23 cellular contexts compared by ENCODE assay signal in genomic region chr11:126704144-126704543, GRCh38.
"Had no signal": no experiment of that assay in that cellular context is flagged by ENCODE, and none has a peak within 500 bp of the region (broad histone marks: within the 10 kb centered on the region; RNA-seq: fewer than 3 reads in every experiment).

No MANE protein-coding gene starts in this region.

- DNase-seq: activated CD4-positive, alpha-beta T cell treated with anti-CD3 and anti-CD28 coated beads for 4 hours; activated CD4-positive, alpha-beta T cell treated with anti-CD3 and anti-CD28 coated beads, Interleukin-2, amount 50 U/mL, for 4 hours; activated effector memory CD4-positive, alpha-beta T cell treated with anti-CD3 and anti-CD28 coated beads, Interleukin-2, amount 50 U/mL, for 16 hours; activated naive CD4-positive, alpha-beta T cell treated with anti-CD3 and anti-CD28 coated beads, Interleukin-2, amount 50 U/mL, for 16 hours; amniotic stem cell; cortex of kidney; endodermal cell; foreskin fibroblast; heart left ventricle; hypothalamus; immature natural killer cell; kidney; left colon; mammary epithelial cell; occipital lobe; stimulated activated CD4-positive, alpha-beta T cell treated with anti-CD3 and anti-CD28 coated beads, Interleukin-15, amount 100 ng/mL, for 24 hours; stimulated activated CD4-positive, alpha-beta T cell treated with anti-CD3 and anti-CD28 coated beads, Interleukin-2, amount 100 ng/mL, for 24 hours; stimulated activated naive B cell treated with anti-CD40 and anti-IgM and Interleukin-4, amounts not matched to agents 10 μg/mL and 1 μg/mL and 100 μg/mL, for 72 hours; stomach; T-helper 9 cell; thyroid gland had no signal

- H3K9me3 Mint-ChIP-seq: endodermal cell; stimulated activated naive B cell treated with anti-CD40 and anti-IgM and Interleukin-4, amounts not matched to agents 10 μg/mL and 1 μg/mL and 100 μg/mL, for 72 hours had no signal

- H3K36me3 Mint-ChIP-seq: immature natural killer cell; stimulated activated naive B cell treated with anti-CD40 and anti-IgM and Interleukin-4, amounts not matched to agents 10 μg/mL and 1 μg/mL and 100 μg/mL, for 72 hours had no signal

- H3K4me1 Mint-ChIP-seq: endodermal cell; immature natural killer cell; stimulated activated naive B cell treated with anti-CD40 and anti-IgM and Interleukin-4, amounts not matched to agents 10 μg/mL and 1 μg/mL and 100 μg/mL, for 72 hours had no signal

- ATAC-seq: esophagus mucosa; left colon; stimulated activated naive B cell treated with anti-CD40 and anti-IgM and Interleukin-4, amounts not matched to agents 10 μg/mL and 1 μg/mL and 100 μg/mL, for 72 hours had no signal

- H3K27ac Mint-ChIP-seq: endodermal cell; immature natural killer cell; stimulated activated naive B cell treated with anti-CD40 and anti-IgM and Interleukin-4, amounts not matched to agents 10 μg/mL and 1 μg/mL and 100 μg/mL, for 72 hours had no signal

- H3K4me3 ChIP-seq: heart left ventricle, right atrium auricular region, stomach, thyroid gland had no signal

- H3K4me3 Mint-ChIP-seq: endodermal cell; immature natural killer cell; stimulated activated naive B cell treated with anti-CD40 and anti-IgM and Interleukin-4, amounts not matched to agents 10 μg/mL and 1 μg/mL and 100 μg/mL, for 72 hours had no signal
